28 cellular contexts compared by ENCODE assay signal in the genomic region with DNA sequence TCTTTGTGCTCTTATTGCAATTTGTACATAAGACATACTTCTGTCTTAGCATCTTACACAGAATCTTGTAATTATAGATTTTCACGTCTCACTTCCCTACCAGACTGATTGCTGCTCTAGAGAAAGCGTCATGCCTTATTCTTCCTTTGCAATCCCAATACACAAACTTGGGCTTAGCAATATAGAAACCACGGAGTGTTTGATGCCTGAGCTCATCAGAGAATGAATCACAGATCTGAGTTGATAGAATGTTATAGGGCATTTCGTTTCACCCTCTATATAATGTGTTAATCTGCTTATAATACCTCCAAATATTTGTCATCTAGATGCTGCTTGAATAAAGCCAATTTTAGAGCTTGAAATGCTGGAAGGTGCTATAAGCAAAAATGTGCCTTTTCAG. TPM values are rescaled to one million over a fixed set of nuclear protein-coding genes. Genes with fewer than 3 reads are reported as not detected.
DNase-seq lines count a peak whose midpoint lies in the region; ATAC-seq, FAIRE-seq and TF ChIP-seq lines count a peak whose summit lies in the region.
"Had no signal": no experiment of that assay in that cellular context is flagged by ENCODE, and none has a peak within 500 bp of the region (broad histone marks: within the 10 kb centered on the region; RNA-seq: fewer than 3 reads in every experiment).

No MANE protein-coding gene starts in this region.

- dilution Hi-C loops in mammary epithelial cell (cut with HindIII; ENCODE audit: low sequenced_read_pairs), result no loop called here

- H3K9me2 ChIP-seq in PC-3 (replicated peaks; ENCODE audit: low read length), result no peaks in the 10 kb centered on the region

- H2AFZ ChIP-seq in PC-3 (ENCODE audit: low read length) (no peak overlapping the region), mammary epithelial cell (ENCODE audit: low read depth, low read length) (peak overlapping the region; percentile 40)

- H3K27me3 ChIP-seq in PC-3 (ENCODE audit: low read length) (peaks cover 55% of the 10 kb centered on the region), mammary epithelial cell (ENCODE audit: insufficient read depth, low read length) (no peaks in the 10 kb centered on the region)
- H3K27me3 ChIP-seq: SJCRH30 had no signal

- no peak for TF ChIP-seq POLR2A in GM12892 (IDR thresholded peaks at IDR 0.05; ENCODE audit: low read depth, low read length)

- intact Hi-C loops in PC-3 (cut with micrococcal nuclease), result no loop called here
- intact Hi-C loops in mammary epithelial cell (cut with micrococcal nuclease), result loop anchor here (10.0 kb wide), 1 partner anchor 180 kb away; no protein-coding TSS in a partner anchor
- intact Hi-C loops in posterior cingulate gyrus (cut with DNase I), result no loop called here

- H3K9ac ChIP-seq in PC-3 (ENCODE audit: low read length) (no peak overlapping the region), mammary epithelial cell (ENCODE audit: insufficient read depth, low read length) (peak overlapping the region; percentile 2)

- ATAC-seq in PC-3 (peak; percentile 67), HG03025 (IDR thresholded peaks at IDR 0.05; ENCODE audit: low FRiP score, unreplicated experiment) (no peak)
- ATAC-seq: activated naive CD8-positive, alpha-beta T cell treated with anti-CD3 and anti-CD28 coated beads, Interleukin-2, amount 50 U/mL, for 24 hours; left lung; stimulated activated naive CD8-positive, alpha-beta T cell treated with anti-CD3 and anti-CD28 coated beads, Interleukin-15, amount 100 ng/mL, for 72 hours had no signal

- BruUV-seq in PC-3 (replicated peaks; lab: Mats Ljungman, UMichigan), result no TSS peak
- no TSS peak for BruUV-seq in mammary epithelial cell (replicated peaks; lab: Mats Ljungman, UMichigan)

- TF ChIP-seq CTCF in PC-3 (conservative IDR thresholded peaks at IDR 0.05; ENCODE audit: low read depth, low read length) (no peak), mammary epithelial cell (conservative IDR thresholded peaks at IDR 0.05 in 1 of 2, IDR thresholded peaks at IDR 0.05 in 1 of 2; ENCODE audit: extremely low read depth in 1 of 2, insufficient read depth in 1 of 2, low read depth in 1 of 2, low read length in 2 of 2) (no peak)

- H3K4me2 ChIP-seq in PC-3 (ENCODE audit: low read length), result peak overlapping the region; percentile 29
- peak overlapping the region; percentile 6 for H3K4me2 ChIP-seq in mammary epithelial cell (ENCODE audit: insufficient read depth, low read depth, low read length)

- POLR2A ChIA-PET in PC-3 (lab: Charles Lee; ENCODE audit: unreplicated experiment), result interaction anchor here (0.6 kb wide), 1 partner anchor 24 kb away, joined by 3 read pairs; no protein-coding TSS in a partner anchor

- 20% methylated on average over 4 of the region's 4 CpGs for WGBS in mammary epithelial cell (ENCODE audit: low coverage, missing lambda C conversion rate)

- H3K36me3 ChIP-seq in PC-3 (ENCODE audit: low read depth, low read length) (no peaks in the 10 kb centered on the region), mammary epithelial cell (ENCODE audit: insufficient read depth, low read length) (no peaks in the 10 kb centered on the region)
- H3K36me3 ChIP-seq: left lung, SJCRH30, transverse colon had no signal

- H4K20me1 ChIP-seq in PC-3 (ENCODE audit: low read length) (no peaks in the 10 kb centered on the region), mammary epithelial cell (ENCODE audit: insufficient read depth, low read length) (no peaks in the 10 kb centered on the region)

- CTCF ChIA-PET in PC-3 (lab: Charles Lee), result interaction anchor here (1.0 to 1.1 kb wide), 2 partner anchors 9 to 59 kb away, joined by 3 to 6 read pairs; a partner anchor contains a TSS
- CTCF ChIA-PET in mammary epithelial cell (lab: Charles Lee; ENCODE audit: low non-redundant PET), result interaction anchor here (1.0 kb wide), 1 partner anchor 59 kb away, joined by 4 read pairs; a partner anchor contains a TSS

- H3K4me1 ChIP-seq in PC-3 (ENCODE audit: insufficient read depth, low read length) (peaks cover 18% of the 10 kb centered on the region), mammary epithelial cell (ENCODE audit: insufficient read depth, low read length) (peaks cover 28% of the 10 kb centered on the region)

- H3K4me3 ChIP-seq in PC-3 (ENCODE audit: low read length) (no peak overlapping the region), mammary epithelial cell (replicated peaks in 1 of 3; ENCODE audit: insufficient read depth in 1 of 3, low read depth in 2 of 3, low read length in 3 of 3) (no peak overlapping the region)
- H3K4me3 ChIP-seq: left lung, SJCRH30, transverse colon had no signal

- H3F3A ChIP-seq in PC-3 (ENCODE audit: low read length, unreplicated experiment), result no peaks in the 10 kb centered on the region

- H3K79me2 ChIP-seq in PC-3 (ENCODE audit: low read length) (no peaks in the 10 kb centered on the region), mammary epithelial cell (ENCODE audit: insufficient read depth, low read length) (no peaks in the 10 kb centered on the region)

- H3K27ac ChIP-seq in PC-3 (ENCODE audit: low read length) (no peak overlapping the region), mammary epithelial cell (ENCODE audit: insufficient read depth, low read depth, low read length) (no peak overlapping the region)
- H3K27ac ChIP-seq: left lung, SJCRH30, transverse colon, VCaP had no signal

- in situ Hi-C loops in mammary epithelial cell (cut with MboI; ENCODE audit: low sequenced_read_pairs in 2 of 2), result loop anchor here in 1 of 2 donors (10.0 kb wide), 1 partner anchor 50 kb away; no protein-coding TSS in a partner anchor

- H3K9me3 ChIP-seq in PC-3 (ENCODE audit: low read length) (no peaks in the 10 kb centered on the region), mammary epithelial cell (replicated peaks; ENCODE audit: insufficient read depth, low read length) (no peaks in the 10 kb centered on the region)
- H3K9me3 ChIP-seq: left lung, SJCRH30, transverse colon had no signal

- no peak for FAIRE-seq in GM12892 (lab: Jason Lieb, UNC)

- peak; percentile 43 for DNase-seq in Daoy (ENCODE audit: low read depth)
- DNase-seq in PC-3, result peak; percentile 81
- peak; percentile 79 for DNase-seq in mammary epithelial cell
- peak; percentile 55 for DNase-seq in kidney tubule cell (ENCODE audit: low spot score)
- no peak for DNase-seq in posterior cingulate gyrus
- DNase-seq in NAMALWA (ENCODE audit: low spot score), result no peak
- no peak for DNase-seq in GM12892 (ENCODE audit: insufficient read length)
- DNase-seq: activated CD4-positive, alpha-beta T cell treated with anti-CD3 and anti-CD28 coated beads, Interleukin-2, amount 50 U/mL, for 1 hour; activated CD8-positive, alpha-beta memory T cell treated with anti-CD3 and anti-CD28 coated beads, Interleukin-2, amount 50 U/mL, for 48 hours; activated naive CD8-positive, alpha-beta T cell treated with anti-CD3 and anti-CD28 coated beads, Interleukin-2, amount 50 U/mL, for 24 hours; caudate nucleus; CD4-positive, alpha-beta T cell; DMS153; H9; left lung; NCI-H187 treated with DMSO at 0.1 percent for 48 hours; NCI-H2227 treated with DMSO at 0.1 percent for 48 hours; NCI-H774; nephron progenitor cell; SJCRH30; stimulated activated CD4-positive, alpha-beta T cell treated with anti-CD3 and anti-CD28 coated beads, Interleukin-4, amount 100 ng/mL, for 4 hours; stimulated activated naive CD8-positive, alpha-beta T cell treated with anti-CD3 and anti-CD28 coated beads, Interleukin-15, amount 100 ng/mL, for 72 hours; T-helper 2 cell; transverse colon had no signal

RNA-seq across cellular contexts. Expression of a gene that starts 6.6 kb away (rescaled TPM):
- not detected in 2 replicates for total RNA-seq in Daoy (2014; rRNA removed; shearing (Covaris generic))
- total RNA-seq in PC-3 (2014; rRNA removed), result not detected in 2 replicates
- under 1 TPM in 1 of 2 donors, not detected in 1; 0.67 TPM for total RNA-seq in mammary epithelial cell
- polyA plus RNA-seq in mammary epithelial cell, result not detected
- not detected for polyA minus RNA-seq in mammary epithelial cell
- not detected for polyA plus RNA-seq in GM12892 (2012; ENCODE audit: missing spikeins)
- total RNA-seq: CD4-positive, alpha-beta T cell; epithelial cell of proximal tubule; H9; pulmonary artery endothelial cell; SJCRH30; transverse colon had no signal

RNA-seq across cellular contexts. Expression of a gene that starts 59.1 kb away (rescaled TPM):
- 0.39 and 0.97 TPM in 2 replicates for total RNA-seq in Daoy (2014; rRNA removed; shearing (Covaris generic))
- total RNA-seq in PC-3 (2014; rRNA removed) (0.23 and 0.98 TPM in 2 replicates), mammary epithelial cell (1 to 10 TPM; 1.8 to 7.0 TPM)
- polyA plus RNA-seq in mammary epithelial cell, result 1.8 TPM
- polyA minus RNA-seq in mammary epithelial cell, result 2.7 TPM
- 5.0 TPM for polyA plus RNA-seq in GM12892 (2012; ENCODE audit: missing spikeins)

Comparison
In these comparisons a context has a peak if more than half of its experiments do, and no peak if none do; other contexts are left out.
1. DNase-seq: peak in Daoy (single experiment), PC-3 (single experiment), mammary epithelial cell (single experiment) and kidney tubule cell (single experiment); none in posterior cingulate gyrus (0 of 10), NAMALWA (single experiment) and GM12892 (single experiment).